In genomic region chr12:124469193-124469888, GRCh38 we compare ENCODE assay signal across 8 cellular contexts.
DNase-seq lines count a peak whose midpoint lies in the region; ATAC-seq and TF ChIP-seq lines count a peak whose summit lies in the region.

No MANE protein-coding gene starts in this region.

- H3K4me1 Mint-ChIP-seq in Caco-2 (ENCODE audit: low read depth, unreplicated experiment) (no peaks in the 10 kb centered on the region), IgD-negative memory B cell (peaks cover 21 to 28% (median 25%) of the 10 kb centered on the region in 3 donors)
- H3K4me1 Mint-ChIP-seq in naive thymus-derived CD8-positive, alpha-beta T cell: peaks cover 15 to 37% (median 35%) of the 10 kb centered on the region in 4 donors

- no peak for TF ChIP-seq POLR2A in breast epithelium (IDR thresholded peaks at IDR 0.05)

- no peak overlapping the region for H3K27ac ChIP-seq in breast epithelium

- H3K9me3 ChIP-seq in Caco-2: peaks cover 26% of the 10 kb centered on the region; the same call in 1 of the 2 replicates
- H3K9me3 ChIP-seq in breast epithelium: peaks cover 8 to 10% of the 10 kb centered on the region in 2 donors

- no peak overlapping the region for H3K27ac Mint-ChIP-seq in Caco-2 (ENCODE audit: unreplicated experiment)
- H3K27ac Mint-ChIP-seq in IgD-negative memory B cell: peak overlapping the region in 2 of 3 donors; percentile 67 to 71
- H3K27ac Mint-ChIP-seq in naive thymus-derived CD8-positive, alpha-beta T cell: peak overlapping the region in 7 of 10 donors; percentile 56 to 84 (median 72)

- H3K4me3 Mint-ChIP-seq in Caco-2 (ENCODE audit: unreplicated experiment) (no peak overlapping the region), IgD-negative memory B cell (peak overlapping the region in 3 of 4 donors; percentile 14 to 65 (median 46))
- H3K4me3 Mint-ChIP-seq in naive thymus-derived CD8-positive, alpha-beta T cell: no peak overlapping the region

- H3K27me3 ChIP-seq in Caco-2 (replicated peaks; ENCODE audit: control insufficient read depth, insufficient read depth, low read length) (no peaks in the 10 kb centered on the region), breast epithelium (no peaks in the 10 kb centered on the region)

- intact Hi-C loops in Caco-2 (cut with micrococcal nuclease; ENCODE audit: unreplicated experiment) (no loop called here), breast epithelium (cut with DNase I; ENCODE audit: low total_unique reads) (no loop called here)

- POLR2A ChIA-PET in Caco-2 (lab: Charles Lee): no interaction called here
- POLR2A ChIA-PET in naive thymus-derived CD8-positive, alpha-beta T cell (lab: Charles Lee): no interaction called here

- peaks cover 15% of the 10 kb centered on the region for H3K36me3 ChIP-seq in Caco-2 (ENCODE audit: control insufficient read depth, insufficient read depth, low read length)
- H3K36me3 ChIP-seq in breast epithelium: peaks cover 10% of the 10 kb centered on the region

- H3K4me1 ChIP-seq in Caco-2: no peaks in the 10 kb centered on the region
- no peaks in the 10 kb centered on the region for H3K4me1 ChIP-seq in breast epithelium

- peaks cover 13% of the 10 kb centered on the region for H3K9me3 Mint-ChIP-seq in Caco-2 (ENCODE audit: unreplicated experiment)
- peaks cover 2 to 6% (median 3%) of the 10 kb centered on the region in 3 donors for H3K9me3 Mint-ChIP-seq in IgD-negative memory B cell
- H3K9me3 Mint-ChIP-seq in naive thymus-derived CD8-positive, alpha-beta T cell: peaks cover 0 to 24% (median 7%) of the 10 kb centered on the region in 9 donors

- no peak for ATAC-seq in naive thymus-derived CD8-positive, alpha-beta T cell
- no peak for ATAC-seq in HG02840 (IDR thresholded peaks at IDR 0.05; ENCODE audit: low FRiP score, unreplicated experiment)
- no peak for ATAC-seq in omental fat pad (ENCODE audit: low FRiP score)

- peak in 1 of 2 experiments; percentile 28 for DNase-seq in Caco-2
- no peak for DNase-seq in breast epithelium (ENCODE audit: low spot score in 2 of 2)
- peak in 1 of 10 donors; percentile 18 for DNase-seq in naive thymus-derived CD8-positive, alpha-beta T cell
- no peak for DNase-seq in amniotic stem cell (lab: John Stamatoyannopoulos, UW)
- no peak for DNase-seq in foreskin melanocyte
- DNase-seq in omental fat pad (ENCODE audit: low spot score): no peak

- no TSS peak for BruUV-seq in Caco-2 (replicated peaks; lab: Mats Ljungman, UMichigan)

- H3K27me3 Mint-ChIP-seq in Caco-2 (ENCODE audit: insufficient read depth, unreplicated experiment) (no peaks in the 10 kb centered on the region), IgD-negative memory B cell (no peaks in the 10 kb centered on the region)
- H3K27me3 Mint-ChIP-seq in naive thymus-derived CD8-positive, alpha-beta T cell: no peaks in the 10 kb centered on the region

- H3K4me3 ChIP-seq in Caco-2 (ENCODE audit: low read depth, low read length) (no peak overlapping the region), breast epithelium (no peak overlapping the region)

- H3K36me3 Mint-ChIP-seq in Caco-2 (ENCODE audit: insufficient read depth, unreplicated experiment): peaks cover 91% of the 10 kb centered on the region
- H3K36me3 Mint-ChIP-seq in IgD-negative memory B cell: peaks cover 20% of the 10 kb centered on the region
- peaks cover 16 to 51% (median 41%) of the 10 kb centered on the region in 3 donors for H3K36me3 Mint-ChIP-seq in naive thymus-derived CD8-positive, alpha-beta T cell

- CTCF ChIA-PET in Caco-2 (lab: Charles Lee): no interaction called here

- TF ChIP-seq CTCF in Caco-2 (IDR thresholded peaks at IDR 0.05; ENCODE audit: insufficient read depth in 1 of 2, low read depth in 1 of 2, low read length in 1 of 2, severe bottlenecking in 1 of 2, unreplicated experiment in 1 of 2): peak; percentile 41 to 71
- TF ChIP-seq CTCF in breast epithelium (IDR thresholded peaks at IDR 0.05): peak in 2 of 3 donors; percentile 38 to 48
- peak in 1 of 3 donors; percentile 37 for TF ChIP-seq CTCF in omental fat pad (IDR thresholded peaks at IDR 0.05)

Comparison
In these comparisons a context has a peak if more than half of its experiments do, and no peak if none do; other contexts are left out.
1. H3K4me3 Mint-ChIP-seq: peak in IgD-negative memory B cell (3 of 4); none in Caco-2 (single experiment) and naive thymus-derived CD8-positive, alpha-beta T cell (0 of 10).